ENCODE assay signal across 2 cellular contexts in genomic region chr10:116555882-116556281, GRCh38.
TF ChIP-seq lines count a peak whose summit lies in the region.

No MANE protein-coding gene starts in this region.

TF ChIP-seq in HepG2, 621 proteins besides CTCF, POLR2A, EP300 and RAD21:
- no peak for TF ChIP-seq U2AF1 (optimal IDR thresholded peaks at IDR 0.05; ENCODE audit: low read depth, low read length)
- peak; percentile 24; the same call in 1 of the 2 replicates for TF ChIP-seq CREB1 (IDR thresholded peaks at IDR 0.05)
- TF ChIP-seq CREB1 (CRISPR knock-in tag; IDR thresholded peaks at IDR 0.05): no peak

TF ChIP-seq in HEK293, 187 proteins besides CTCF, POLR2A, EP300 and RAD21:
- TF ChIP-seq HOXA7 (CRISPR knock-in tag; IDR thresholded peaks at IDR 0.05; ENCODE audit: borderline replicate concordance) (no peak), PRDM6 (tag by site-specific recombination; IDR thresholded peaks at IDR 0.05) (no peak), ZNF704 (tag by site-specific recombination; IDR thresholded peaks at IDR 0.05) (no peak), ATF2 (tag by site-specific recombination; IDR thresholded peaks at IDR 0.05; ENCODE audit: low read depth) (peak; percentile 53; the same call in 1 of the 2 replicates), GLI4 (tag by site-specific recombination; IDR thresholded peaks at IDR 0.05) (no peak), ZNF561 (tag by site-specific recombination; IDR thresholded peaks at IDR 0.05; ENCODE audit: borderline replicate concordance) (no peak), ZNF473 (tag by site-specific recombination; IDR thresholded peaks at IDR 0.05) (no peak), ZNF747 (tag by site-specific recombination; IDR thresholded peaks at IDR 0.05) (no peak), ZBTB21 (tag by site-specific recombination; IDR thresholded peaks at IDR 0.05) (0 out of 2 replicates have a peak, but pooled peaks have one; percentile 25), ZNF221 (tag by site-specific recombination; IDR thresholded peaks at IDR 0.05; ENCODE audit: borderline replicate concordance) (no peak), ZBTB48 (tag by site-specific recombination; IDR thresholded peaks at IDR 0.05) (no peak), ZSCAN30 (tag by site-specific recombination; IDR thresholded peaks at IDR 0.05) (no peak), HOXD13 (CRISPR knock-in tag; IDR thresholded peaks at IDR 0.05; ENCODE audit: borderline replicate concordance) (no peak), ZNF266 (tag by site-specific recombination; IDR thresholded peaks at IDR 0.05; ENCODE audit: low read depth) (no peak), ZNF654 (tag by site-specific recombination; IDR thresholded peaks at IDR 0.05; ENCODE audit: low read depth) (no peak), ZNF366 (tag by site-specific recombination; conservative IDR thresholded peaks at IDR 0.05) (peak; percentile 37; the same call in 1 of the 2 replicates), SP7 (tag by site-specific recombination; IDR thresholded peaks at IDR 0.05) (0 out of 2 replicates have a peak, but pooled peaks have one; percentile 46), AEBP2 (tag by site-specific recombination; IDR thresholded peaks at IDR 0.05; ENCODE audit: borderline replicate concordance) (no peak), ZNF354C (tag by site-specific recombination; IDR thresholded peaks at IDR 0.05; ENCODE audit: borderline replicate concordance, low read depth) (no peak), ZNF391 (tag by site-specific recombination; IDR thresholded peaks at IDR 0.05; ENCODE audit: borderline replicate concordance, low read depth) (no peak), ZNF214 (tag by site-specific recombination; IDR thresholded peaks at IDR 0.05; ENCODE audit: borderline replicate concordance) (no peak), ZNF530 (tag by site-specific recombination; IDR thresholded peaks at IDR 0.05; ENCODE audit: low read depth) (no peak), ZNF174 (tag by site-specific recombination; IDR thresholded peaks at IDR 0.05) (no peak), MYNN (tag by site-specific recombination; IDR thresholded peaks at IDR 0.05; ENCODE audit: borderline replicate concordance) (no peak), ZNF18 (tag by site-specific recombination; IDR thresholded peaks at IDR 0.05) (no peak), FEZF1 (tag by site-specific recombination; IDR thresholded peaks at IDR 0.05) (no peak), ZSCAN4 (tag by site-specific recombination; IDR thresholded peaks at IDR 0.05) (no peak), KLF1 (tag by site-specific recombination; IDR thresholded peaks at IDR 0.05) (no peak), ZNF23 (tag by site-specific recombination; IDR thresholded peaks at IDR 0.05; ENCODE audit: borderline replicate concordance) (no peak), KLF9 (tag by site-specific recombination; IDR thresholded peaks at IDR 0.05; ENCODE audit: low read depth) (no peak), ZNF398 (tag by site-specific recombination; IDR thresholded peaks at IDR 0.05) (no peak), ZNF2 (tag by site-specific recombination; IDR thresholded peaks at IDR 0.05) (no peak), ZNF629 (tag by site-specific recombination; IDR thresholded peaks at IDR 0.05) (peak; percentile 48; the same call in 1 of the 2 replicates), ZBTB8A (tag by site-specific recombination; IDR thresholded peaks at IDR 0.05) (no peak), PRDM1 (tag by site-specific recombination; IDR thresholded peaks at IDR 0.05) (no peak), ZBTB6 (tag by site-specific recombination; IDR thresholded peaks at IDR 0.05) (no peak), ZBTB11 (tag by site-specific recombination; conservative IDR thresholded peaks at IDR 0.05; ENCODE audit: low read depth) (no peak)
